ENCODE assay signal across 8 cellular contexts in genomic region chr6:36625161-36625919, GRCh38. TPM values are rescaled to one million over a fixed set of nuclear protein-coding genes. Genes with fewer than 3 reads are reported as not detected.
DNase-seq lines count a peak whose midpoint lies in the region; TF ChIP-seq lines count a peak whose summit lies in the region.

No MANE protein-coding gene starts in this region.

- H3K4me3 Mint-ChIP-seq in nephron progenitor cell (peak overlapping the region; percentile 60), H9 (no peak overlapping the region)

- POLR2A ChIA-PET in BJ (lab: Charles Lee): no interaction called here

- no peaks in the 10 kb centered on the region for H3K9me3 ChIP-seq in Karpas-422 (ENCODE audit: low read length)
- no peaks in the 10 kb centered on the region for H3K9me3 ChIP-seq in H9 (ENCODE audit: control insufficient read depth, low read depth, low read length)

- H2AK5ac ChIP-seq in H9 (ENCODE audit: insufficient read length, low read length): no peak overlapping the region

- H3K36me3 ChIP-seq in BJ (ENCODE audit: control insufficient read depth, insufficient read depth, low read length) (no peaks in the 10 kb centered on the region), Karpas-422 (ENCODE audit: insufficient read depth, low read length) (no peaks in the 10 kb centered on the region)

- no peak overlapping the region for H3K18ac ChIP-seq in H9 (ENCODE audit: insufficient read length, low read depth, low read length)

- no peak overlapping the region for H2BK12ac ChIP-seq in H9 (ENCODE audit: insufficient read length, low read depth, low read length)

- H3T11ph ChIP-seq in H9 (ENCODE audit: low read length): no peak overlapping the region

- H3K27me3 ChIP-seq in BJ (ENCODE audit: control insufficient read depth, insufficient read depth, low read length) (no peaks in the 10 kb centered on the region), Karpas-422 (ENCODE audit: low read length) (no peaks in the 10 kb centered on the region), H9 (ENCODE audit: insufficient read depth, low read length) (no peaks in the 10 kb centered on the region)

- no peak overlapping the region for H3K56ac ChIP-seq in H9 (ENCODE audit: insufficient read length, low read depth, low read length)

- H3K23ac ChIP-seq in H9 (ENCODE audit: insufficient read length, low read depth, low read length): no peak overlapping the region

- H3K4me2 ChIP-seq in Karpas-422 (ENCODE audit: low read depth, low read length, poor library complexity, severe bottlenecking) (no peak overlapping the region), H9 (ENCODE audit: insufficient read depth, insufficient read length, low read length) (no peak overlapping the region)

- H4K20me1 ChIP-seq in Karpas-422 (ENCODE audit: insufficient read depth, low read depth, low read length): 0 out of 2 replicates have a peak, but pooled peaks cover 3% of the 10 kb centered on the region
- no peaks in the 10 kb centered on the region for H4K20me1 ChIP-seq in H9 (ENCODE audit: control insufficient read depth, insufficient read depth, insufficient read length)

- no peaks in the 10 kb centered on the region for H3K23me2 ChIP-seq in H9 (ENCODE audit: insufficient read length, low read depth, low read length, poor library complexity, severe bottlenecking)

- H3K79me1 ChIP-seq in H9 (ENCODE audit: insufficient read depth, low read depth, low read length, poor library complexity, severe bottlenecking): no peaks in the 10 kb centered on the region

- H2BK5ac ChIP-seq in H9 (ENCODE audit: insufficient read length, low read length): no peak overlapping the region

- no peak for TF ChIP-seq CTCF in BJ (IDR thresholded peaks at IDR 0.05; ENCODE audit: insufficient read depth, low read depth, low read length)
- no peak for TF ChIP-seq CTCF in cardiac fibroblast (IDR thresholded peaks at IDR 0.05; ENCODE audit: low read depth, low read length)
- no peak for TF ChIP-seq CTCF in nephron progenitor cell (IDR thresholded peaks at IDR 0.05)
- no peak for TF ChIP-seq CTCF in H9 (conservative IDR thresholded peaks at IDR 0.05)

- no peaks in the 10 kb centered on the region for H3K9me2 ChIP-seq in Karpas-422 (replicated peaks; ENCODE audit: insufficient read depth, low read length)

- H3K4me1 Mint-ChIP-seq in nephron progenitor cell: peaks cover 39% of the 10 kb centered on the region
- peaks cover 2 to 6% of the 10 kb centered on the region in 2 experiments for H3K4me1 Mint-ChIP-seq in H9

- H3K4me3 ChIP-seq in BJ (ENCODE audit: low read depth, low read length) (no peak overlapping the region), cardiac fibroblast (replicated peaks in 1 of 2; ENCODE audit: low read depth in 2 of 2, low read length in 2 of 2) (no peak overlapping the region), Karpas-422 (ENCODE audit: low read length) (no peak overlapping the region)

- H3K9ac ChIP-seq in Karpas-422 (ENCODE audit: low read length) (no peak overlapping the region), H9 (ENCODE audit: extremely low read depth, insufficient read length, low read length) (no peak overlapping the region)

- H3K79me2 ChIP-seq in Karpas-422 (ENCODE audit: low read length): no peaks in the 10 kb centered on the region
- H3K79me2 ChIP-seq in H9 (ENCODE audit: insufficient read depth, low read length): no peaks in the 10 kb centered on the region

- DNase-seq in BJ (ENCODE audit: low read depth) (peak; percentile 53), NCI-H1694 (lab: John Stamatoyannopoulos, UW) (peak; percentile 52), cardiac fibroblast (ENCODE audit: low read depth in 2 of 2) (peak; percentile 85 to 88), nephron progenitor cell (no peak), Karpas-422 (no peak), EL (no peak), H9 (no peak)
- DNase-seq in stimulated activated naive CD4-positive, alpha-beta T cell treated with Interleukin-2 at 50 U/mL for 16 hours (lab: John Stamatoyannopoulos, UW): no peak

- no peaks in the 10 kb centered on the region for H3K9me3 Mint-ChIP-seq in nephron progenitor cell
- no peaks in the 10 kb centered on the region for H3K9me3 Mint-ChIP-seq in H9

- H3K27ac ChIP-seq in Karpas-422 (ENCODE audit: low read length) (no peak overlapping the region), H9 (ENCODE audit: insufficient read length, low read depth, low read length) (no peak overlapping the region)

- H2BK120ac ChIP-seq in H9 (ENCODE audit: low read depth, low read length, poor library complexity, severe bottlenecking): no peak overlapping the region

- H4K5ac ChIP-seq in H9 (ENCODE audit: insufficient read length, low read depth, low read length): no peak overlapping the region

- H3K4me1 ChIP-seq in Karpas-422 (ENCODE audit: low read length): no peaks in the 10 kb centered on the region
- no peaks in the 10 kb centered on the region for H3K4me1 ChIP-seq in H9 (ENCODE audit: insufficient read depth, low read length)

- H3K14ac ChIP-seq in H9 (ENCODE audit: insufficient read depth, low read length): no peak overlapping the region

- H3K27me3 Mint-ChIP-seq in nephron progenitor cell (ENCODE audit: low read depth, poor library complexity) (peaks cover 12% of the 10 kb centered on the region), H9 (ENCODE audit: low read depth) (peaks cover 3% of the 10 kb centered on the region)

- CTCF ChIA-PET in BJ (lab: Yijun Ruan, JAX): interaction anchor here (0.6 to 4.3 kb wide), 13 partner anchors 9 to 134 kb away, joined by 3 to 32 read pairs (median 7); partner anchors contain the start of genes CDKN1A and RAB44

- no peak overlapping the region for H2BK15ac ChIP-seq in H9 (ENCODE audit: low read depth, low read length)

- no peak overlapping the region for H3K4ac ChIP-seq in H9 (ENCODE audit: low read depth, low read length)

- no peak overlapping the region for H2BK20ac ChIP-seq in H9 (ENCODE audit: low read depth, low read length, poor library complexity, severe bottlenecking)

- H2AFZ ChIP-seq in Karpas-422 (ENCODE audit: low read length): no peak overlapping the region
- no peak overlapping the region for H2AFZ ChIP-seq in H9 (ENCODE audit: low read length)

- WGBS in H9 (ENCODE audit: extremely low coverage, insufficient read length, low lambda C conversion rate): no CpG with 5 or more reads among the region's 5 CpGs

- H4K8ac ChIP-seq in H9 (replicated peaks; ENCODE audit: insufficient read length, low read depth, low read length): no peak overlapping the region

- H3K36me3 Mint-ChIP-seq in nephron progenitor cell (ENCODE audit: low read depth) (no peaks in the 10 kb centered on the region), H9 (ENCODE audit: insufficient read depth in 1 of 3, low read depth in 3 of 3) (no peaks in the 10 kb centered on the region)

- no peak overlapping the region for H4K91ac ChIP-seq in H9 (ENCODE audit: insufficient read length, low read depth, low read length)

- H3K27ac Mint-ChIP-seq in nephron progenitor cell: peak overlapping the region; percentile 77
- peak overlapping the region in 1 of 3 experiments; percentile 1; a peak in 1 of 7 replicates for H3K27ac Mint-ChIP-seq in H9

RNA-seq across cellular contexts. Expression of gene SRSF3, which starts 31.2 kb away (rescaled TPM):
- 177 and 292 TPM in 2 replicates for polyA plus RNA-seq in BJ (2011; rRNA removed)
- 91.0 and 134 TPM in 2 replicates for polyA minus RNA-seq in BJ (2011; rRNA and poly(A)+ RNA removed)
- 216 and 248 TPM in 2 replicates for total RNA-seq in Karpas-422 (2014; rRNA removed; shearing (Covaris generic); ENCODE audit: low replicate concordance)
- 954 and 960 TPM in 2 replicates for total RNA-seq in H9 (2021)

RNA-seq across cellular contexts. Expression of gene CDKN1A, which starts 53.2 kb away (rescaled TPM):
- 698 and 820 TPM in 2 replicates for polyA plus RNA-seq in BJ (2011; rRNA removed)
- polyA minus RNA-seq in BJ (2011; rRNA and poly(A)+ RNA removed): 221 and 352 TPM in 2 replicates
- 4.5 and 6.8 TPM in 2 replicates for total RNA-seq in Karpas-422 (2014; rRNA removed; shearing (Covaris generic); ENCODE audit: low replicate concordance)
- 17.4 and 19.1 TPM in 2 replicates for total RNA-seq in H9 (2021)

Comparison
In these comparisons a context has a peak if more than half of its experiments do, and no peak if none do; other contexts are left out.
1. DNase-seq: peak in BJ (single experiment), NCI-H1694 (single experiment) and cardiac fibroblast (2 of 2); none in nephron progenitor cell (single experiment), Karpas-422 (single experiment), EL (single experiment), H9 (single experiment) and stimulated activated naive CD4-positive, alpha-beta T cell treated with Interleukin-2 at 50 U/mL for 16 hours (single experiment).